20 cellular contexts compared by ENCODE assay signal in genomic region chr6:75081920-75082319, GRCh38.
"Had no signal": no experiment of that assay in that cellular context is flagged by ENCODE, and none has a peak within 500 bp of the region (broad histone marks: within the 10 kb centered on the region; RNA-seq: fewer than 3 reads in every experiment).

No MANE protein-coding gene starts in this region.

- H3K9me3 ChIP-seq: lower lobe of right lung, ovary, prostate gland, thyroid gland, upper lobe of right lung had no signal

- H3K36me3 ChIP-seq: lower lobe of right lung, ovary, prostate gland, thyroid gland, upper lobe of right lung had no signal

- DNase-seq: activated CD4-positive, alpha-beta T cell treated with anti-CD3 and anti-CD28 coated beads for 4 hours; activated CD4-positive, alpha-beta T cell treated with anti-CD3 and anti-CD28 coated beads, Interleukin-2, amount 50 U/mL, for 48 hours; activated CD4-positive, CD25-positive, alpha-beta regulatory T cell; activated CD8-positive, alpha-beta memory T cell treated with anti-CD3 and anti-CD28 coated beads, Interleukin-2, amount 50 U/mL, for 48 hours; activated naive CD4-positive, alpha-beta T cell; activated T-cell treated with anti-CD3 and anti-CD28 coated beads, Interleukin-2, amount 50 U/mL, for 4 hours; endodermal cell; kidney; lower lobe of right lung; naive thymus-derived CD4-positive, alpha-beta T cell; ovary; substantia nigra; T1000; thyroid gland; upper lobe of right lung had no signal

- H3K4me3 ChIP-seq: coronary artery, lower lobe of right lung, ovary, prostate gland, thyroid gland, upper lobe of right lung had no signal

- ATAC-seq: activated T-cell treated with anti-CD3 and anti-CD28 coated beads, Interleukin-2, amount 50 U/mL, for 4 hours; left lobe of liver; lower lobe of right lung; naive thymus-derived CD4-positive, alpha-beta T cell; upper lobe of right lung had no signal

- H3K27ac ChIP-seq: coronary artery, epithelial cell of prostate, lower lobe of right lung, ovary, prostate gland, thyroid gland, upper lobe of right lung had no signal

- H3K4me1 ChIP-seq: lower lobe of right lung, prostate gland, upper lobe of right lung had no signal

- H3K27me3 ChIP-seq: ovary, thyroid gland had no signal

- FAIRE-seq: bronchial epithelial cell, kidney had no signal
